In the genomic region with DNA sequence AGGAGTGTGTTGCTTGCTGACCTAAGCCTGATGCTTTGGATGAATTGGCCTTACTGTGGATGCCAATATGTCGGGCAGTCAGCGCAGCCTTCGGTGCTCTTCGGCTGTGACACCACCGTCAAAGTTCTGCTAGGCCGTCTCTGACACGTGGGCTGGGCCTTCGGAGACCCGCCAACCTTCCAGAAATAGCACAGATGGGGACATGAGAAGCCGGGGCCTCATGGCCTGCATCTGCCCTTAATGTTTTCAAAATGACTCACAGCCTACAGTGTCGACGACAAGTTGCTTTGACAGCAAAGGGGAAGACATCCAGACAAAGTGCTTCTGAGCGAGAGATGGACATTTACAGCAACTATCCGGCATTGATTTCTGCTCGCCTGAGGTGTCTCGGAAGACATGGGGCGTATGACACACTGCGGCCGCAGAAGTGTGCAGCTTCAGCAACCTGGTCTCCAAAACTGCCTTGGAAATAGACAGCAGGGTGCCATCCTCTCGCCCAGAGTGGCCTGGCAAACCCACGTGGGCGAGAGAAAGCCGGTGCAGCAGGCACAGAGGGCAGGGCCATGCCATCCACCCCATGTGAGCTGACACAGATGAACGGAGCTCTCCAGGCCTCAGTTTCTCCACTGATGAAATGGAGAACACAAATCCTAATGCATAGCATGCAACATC, we compare ENCODE assay signal across 20 cellular contexts.
DNase-seq lines count a peak whose midpoint lies in the region; ATAC-seq and TF ChIP-seq lines count a peak whose summit lies in the region.
"Had no signal": no experiment of that assay in that cellular context is flagged by ENCODE, and none has a peak within 500 bp of the region (broad histone marks: within the 10 kb centered on the region; RNA-seq: fewer than 3 reads in every experiment).

No MANE protein-coding gene starts in this region.

- H3K27ac ChIP-seq in IMR-90 (ENCODE audit: insufficient read depth, low read length), result no peak overlapping the region
- no peak overlapping the region for H3K27ac ChIP-seq in neural progenitor cell
- no peak overlapping the region for H3K27ac ChIP-seq in stomach
- no peak overlapping the region for H3K27ac ChIP-seq in GM23248

- H3K9me3 ChIP-seq in IMR-90 (ENCODE audit: control insufficient read depth, insufficient read depth, low read length), result peaks cover 41% of the 10 kb centered on the region
- no peaks in the 10 kb centered on the region for H3K9me3 ChIP-seq in neural progenitor cell (ENCODE audit: low read depth)
- no peaks in the 10 kb centered on the region for H3K9me3 ChIP-seq in stomach
- H3K9me3 ChIP-seq in Caco-2, result no peaks in the 10 kb centered on the region
- H3K9me3 ChIP-seq in GM23248 (ENCODE audit: low read depth), result no peaks in the 10 kb centered on the region
- H3K9me3 ChIP-seq: BE2C, HAP-1, MG63 had no signal

- H3K23ac ChIP-seq in IMR-90 (ENCODE audit: low read depth, low read length), result no peak overlapping the region

- H2BK120ac ChIP-seq in IMR-90 (ENCODE audit: low read depth, low read length), result no peak overlapping the region

- H3K9me3 Mint-ChIP-seq in neural progenitor cell (no peaks in the 10 kb centered on the region), Caco-2 (ENCODE audit: unreplicated experiment) (no peaks in the 10 kb centered on the region)
- H3K9me3 Mint-ChIP-seq: CD4-positive, CD25-positive, alpha-beta regulatory T cell had no signal

- H3K4me3 Mint-ChIP-seq in neural progenitor cell, result no peak overlapping the region
- H3K4me3 Mint-ChIP-seq in Caco-2 (ENCODE audit: unreplicated experiment), result no peak overlapping the region
- H3K4me3 Mint-ChIP-seq: CD4-positive, CD25-positive, alpha-beta regulatory T cell had no signal

- peak overlapping the region; percentile 37 for H2AK9ac ChIP-seq in IMR-90 (replicated peaks; ENCODE audit: low read depth, low read length, poor library complexity)

- H3K14ac ChIP-seq in IMR-90 (replicated peaks; ENCODE audit: low read depth, low read length), result no peak overlapping the region

- H4K91ac ChIP-seq in IMR-90 (ENCODE audit: insufficient read depth, low read depth, low read length), result no peak overlapping the region

- H3K27me3 Mint-ChIP-seq in neural progenitor cell (ENCODE audit: insufficient read depth, low read depth) (peaks cover 6% of the 10 kb centered on the region), Caco-2 (ENCODE audit: insufficient read depth, unreplicated experiment) (peaks cover 10% of the 10 kb centered on the region)
- H3K27me3 Mint-ChIP-seq: CD4-positive, CD25-positive, alpha-beta regulatory T cell had no signal

- intact Hi-C loops in IMR-90 (cut with micrococcal nuclease) (no loop called here), stomach (cut with DNase I; ENCODE audit: low total_unique reads) (no loop called here), Caco-2 (cut with micrococcal nuclease; ENCODE audit: unreplicated experiment) (no loop called here)

- no peaks in the 10 kb centered on the region for H3K9me2 ChIP-seq in GM23248 (ENCODE audit: insufficient read depth)

- H3K4me2 ChIP-seq in IMR-90 (ENCODE audit: low read depth, low read length) (no peak overlapping the region), neural progenitor cell (no peak overlapping the region), GM23248 (ENCODE audit: unreplicated experiment) (no peak overlapping the region)

- H3K9me1 ChIP-seq in IMR-90 (ENCODE audit: insufficient read depth, low read length), result no peaks in the 10 kb centered on the region

- in situ Hi-C loops in IMR-90 (cut with MboI; ENCODE audit: low sequenced_read_pairs), result no loop called here
- in situ Hi-C loops in GM23248 (cut with MboI), result no loop called here

- H3K4me1 ChIP-seq in IMR-90 (ENCODE audit: control insufficient read depth, insufficient read depth, low read length) (no peaks in the 10 kb centered on the region), neural progenitor cell (peaks cover 10% of the 10 kb centered on the region), stomach (no peaks in the 10 kb centered on the region), Caco-2 (peaks cover 9% of the 10 kb centered on the region), GM23248 (ENCODE audit: insufficient read depth) (no peaks in the 10 kb centered on the region)
- H3K4me1 ChIP-seq: BE2C, HAP-1 had no signal

- H3K27me3 ChIP-seq in IMR-90 (ENCODE audit: control insufficient read depth, insufficient read depth, low read length) (no peaks in the 10 kb centered on the region), neural progenitor cell (no peaks in the 10 kb centered on the region), stomach (peaks cover 0 to 30% (median 0%) of the 10 kb centered on the region in 3 donors), Caco-2 (replicated peaks; ENCODE audit: control insufficient read depth, insufficient read depth, low read length) (no peaks in the 10 kb centered on the region; the same call in 1 of the 2 replicates), GM23248 (replicated peaks; ENCODE audit: insufficient read depth) (no peaks in the 10 kb centered on the region)
- H3K27me3 ChIP-seq: BE2C, MG63 had no signal

- no peak for TF ChIP-seq EP300 in stomach (IDR thresholded peaks at IDR 0.05)

- H3K4me3 ChIP-seq in IMR-90 (ENCODE audit: insufficient read depth, low read depth, low read length) (no peak overlapping the region), neural progenitor cell (no peak overlapping the region), stomach (no peak overlapping the region), Caco-2 (ENCODE audit: low read depth, low read length) (no peak overlapping the region), GM23248 (no peak overlapping the region)
- H3K4me3 ChIP-seq: HAP-1, K562, MG63 had no signal

- 35% methylated on average over 19 of the region's 24 CpGs; no CpG with 5 or more reads in 1 of the 2 experiments for WGBS in IMR-90 (ENCODE audit: extremely low coverage in 2 of 2, insufficient read length in 1 of 2), 2 experiments
- 74 to 81% (median 79%) methylated on average over 24 of the region's 24 CpGs for WGBS in stomach, 5 donors
- WGBS in GM23248 (ENCODE audit: low coverage in 1 of 2, low lambda C conversion rate in 2 of 2, missing lambda C conversion rate in 2 of 2), 2 experiments, result 44 to 51% methylated on average over 24 of the region's 24 CpGs

- H3K18ac ChIP-seq in IMR-90 (ENCODE audit: low read depth, low read length), result no peak overlapping the region

- no peak for TF ChIP-seq CTCF in IMR-90 (conservative IDR thresholded peaks at IDR 0.05; ENCODE audit: low read depth, low read length)
- no peak for TF ChIP-seq CTCF in neural progenitor cell (IDR thresholded peaks at IDR 0.05)
- TF ChIP-seq CTCF in stomach (IDR thresholded peaks at IDR 0.05), result no peak
- TF ChIP-seq CTCF in Caco-2 (IDR thresholded peaks at IDR 0.05; ENCODE audit: insufficient read depth in 1 of 2, low read depth in 1 of 2, low read length in 1 of 2, severe bottlenecking in 1 of 2, unreplicated experiment in 1 of 2), result no peak

- H3F3A ChIP-seq in neural progenitor cell (ENCODE audit: low read depth) (no peaks in the 10 kb centered on the region), GM23248 (ENCODE audit: insufficient read depth) (no peaks in the 10 kb centered on the region)

- H4K8ac ChIP-seq in IMR-90 (ENCODE audit: low read depth in 2 of 2, low read length in 2 of 2), result no peak overlapping the region

- CTCF ChIA-PET in IMR-90 (lab: Yijun Ruan, JAX), result no interaction called here
- CTCF ChIA-PET in Caco-2 (lab: Charles Lee), result no interaction called here

- H2BK5ac ChIP-seq in IMR-90 (ENCODE audit: low read depth, low read length, poor library complexity, severe bottlenecking), result no peak overlapping the region

- no peak overlapping the region for H2AK5ac ChIP-seq in IMR-90 (ENCODE audit: low read depth, low read length)

- H3K36me3 ChIP-seq in IMR-90 (ENCODE audit: control insufficient read depth, insufficient read depth, low read length) (no peaks in the 10 kb centered on the region), neural progenitor cell (no peaks in the 10 kb centered on the region), stomach (no peaks in the 10 kb centered on the region), Caco-2 (ENCODE audit: control insufficient read depth, insufficient read depth, low read length) (no peaks in the 10 kb centered on the region), GM23248 (ENCODE audit: low read depth) (no peaks in the 10 kb centered on the region)
- H3K36me3 ChIP-seq: BE2C, HAP-1, MG63 had no signal

- H3K79me2 ChIP-seq in neural progenitor cell (ENCODE audit: low read depth), result no peaks in the 10 kb centered on the region
- H3K79me2 ChIP-seq in GM23248 (ENCODE audit: insufficient read depth), result no peaks in the 10 kb centered on the region

- ATAC-seq in IMR-90 (ENCODE audit: low read depth), result no peak
- no peak for ATAC-seq in GM21423 (IDR thresholded peaks at IDR 0.05; ENCODE audit: unreplicated experiment)
- ATAC-seq: K562 had no signal

- TF ChIP-seq RAD21 in IMR-90 (IDR thresholded peaks at IDR 0.05; ENCODE audit: low read length), result no peak

- DNase-seq in IMR-90 (no peak), ecto neural progenitor cell (ENCODE audit: low spot score) (peak; percentile 29), neural progenitor cell (ENCODE audit: low spot score) (no peak), stomach (peak; percentile 10), Caco-2 (no peak), GM23248 (no peak)
- DNase-seq: BE2C; CD4-positive, CD25-positive, alpha-beta regulatory T cell; DMS79; MG63; NCI-H1048; NCI-H1436; NCI-H187 treated with DMSO at 0.1 percent for 48 hours; NCI-H2107; NCI-H446 treated with DMSO at 0.1 percent for 48 hours; NCI-H526 treated with DMSO at 0.1 percent for 48 hours; SHP77 treated with DMSO at 0.1 percent for 48 hours had no signal

- H3K36me3 Mint-ChIP-seq in neural progenitor cell (no peaks in the 10 kb centered on the region), Caco-2 (ENCODE audit: insufficient read depth, unreplicated experiment) (no peaks in the 10 kb centered on the region)
- H3K36me3 Mint-ChIP-seq: CD4-positive, CD25-positive, alpha-beta regulatory T cell had no signal

- dilution Hi-C loops in IMR-90 (cut with HindIII; ENCODE audit: low sequenced_read_pairs, unreplicated experiment), result no loop called here

- H4K20me1 ChIP-seq in IMR-90 (ENCODE audit: insufficient read depth, low read length) (no peaks in the 10 kb centered on the region), neural progenitor cell (ENCODE audit: low read depth) (no peaks in the 10 kb centered on the region), GM23248 (ENCODE audit: insufficient read depth) (no peaks in the 10 kb centered on the region)

- H3K56ac ChIP-seq in IMR-90 (ENCODE audit: extremely low read depth, insufficient read depth, low read length), result no peak overlapping the region

- H3K9ac ChIP-seq in IMR-90 (ENCODE audit: low read depth, low read length) (no peak overlapping the region), neural progenitor cell (no peak overlapping the region), GM23248 (no peak overlapping the region)

- H4K5ac ChIP-seq in IMR-90 (ENCODE audit: low read depth, low read length), result no peak overlapping the region

- H3K4ac ChIP-seq in IMR-90 (ENCODE audit: low read depth, low read length), result no peak overlapping the region

- TF ChIP-seq POLR2A in IMR-90 (IDR thresholded peaks at IDR 0.05; ENCODE audit: low read depth, low read length), result no peak
- TF ChIP-seq POLR2A in stomach (IDR thresholded peaks at IDR 0.05), result no peak

- no peak overlapping the region for H2AFZ ChIP-seq in IMR-90 (replicated peaks; ENCODE audit: low read length, poor library complexity)
- no peak overlapping the region for H2AFZ ChIP-seq in neural progenitor cell (replicated peaks)
- no peak overlapping the region for H2AFZ ChIP-seq in GM23248

- no peaks in the 10 kb centered on the region for H3K79me1 ChIP-seq in IMR-90 (ENCODE audit: low read depth in 1 of 2, low read length in 2 of 2)

- no peak overlapping the region for H2BK15ac ChIP-seq in IMR-90 (ENCODE audit: low read depth, low read length)

- H2BK20ac ChIP-seq in IMR-90 (ENCODE audit: low read depth, low read length), result no peak overlapping the region

- POLR2A ChIA-PET in IMR-90 (lab: Charles Lee; ENCODE audit: unreplicated experiment), result no interaction called here
- POLR2A ChIA-PET in Caco-2 (lab: Charles Lee), result no interaction called here

- H3K27ac Mint-ChIP-seq in neural progenitor cell, result peak overlapping the region; percentile 43
- no peak overlapping the region for H3K27ac Mint-ChIP-seq in Caco-2 (ENCODE audit: unreplicated experiment)

- peaks cover 14% of the 10 kb centered on the region for H3K4me1 Mint-ChIP-seq in neural progenitor cell
- peaks cover 18% of the 10 kb centered on the region for H3K4me1 Mint-ChIP-seq in Caco-2 (ENCODE audit: low read depth, unreplicated experiment)
- H3K4me1 Mint-ChIP-seq: CD4-positive, CD25-positive, alpha-beta regulatory T cell had no signal

- BruUV-seq in IMR-90 (replicated peaks; lab: Mats Ljungman, UMichigan) (no TSS peak), Caco-2 (replicated peaks; lab: Mats Ljungman, UMichigan) (no TSS peak)

Comparison
In these comparisons a context has a peak if more than half of its experiments do, and no peak if none do; other contexts are left out.
1. DNase-seq: peak in ecto neural progenitor cell (single experiment) and stomach (single experiment); none in IMR-90 (single experiment), neural progenitor cell (single experiment), Caco-2 (0 of 2) and GM23248 (single experiment).